ENCODE assay signal across 1 cellular context in genomic region chr17:41801374-41802062, GRCh38.
TF ChIP-seq lines count a peak whose summit lies in the region.

No MANE protein-coding gene starts in this region.

TF ChIP-seq in SK-N-SH, 30 proteins besides CTCF, POLR2A, EP300 and RAD21:
- TF ChIP-seq POLR2AphosphoS5 (IDR thresholded peaks at IDR 0.05; ENCODE audit: low read depth, low read length) (peak; percentile 59), SMC3 (IDR thresholded peaks at IDR 0.05; ENCODE audit: low read depth, low read length) (peak; percentile 99), FOXM1 (IDR thresholded peaks at IDR 0.05; ENCODE audit: low read depth) (no peak), CHD2 (IDR thresholded peaks at IDR 0.05; ENCODE audit: low read length, partially characterized antibody) (peak; percentile 29)
